Comparison of ENCODE assay signal across 17 cellular contexts in genomic region chr2:20033341-20033740, GRCh38. TPM values are rescaled to one million over a fixed set of nuclear protein-coding genes. Genes with fewer than 3 reads are reported as not detected.
DNase-seq lines count a peak whose midpoint lies in the region; ATAC-seq and TF ChIP-seq lines count a peak whose summit lies in the region.
"Had no signal": no experiment of that assay in that cellular context is flagged by ENCODE, and none has a peak within 500 bp of the region (broad histone marks: within the 10 kb centered on the region; RNA-seq: fewer than 3 reads in every experiment).

No MANE protein-coding gene starts in this region.

- WGBS in heart left ventricle, 4 donors = 61 to 74% (median 67%) methylated on average over 4 of the region's 4 CpGs
- 87 to 93% methylated on average over 4 of the region's 4 CpGs for WGBS in sigmoid colon, 2 donors

- ATAC-seq in heart left ventricle (peak; percentile 30 to 63 (median 54)), left cardiac atrium (no peak), left lung (peak; percentile 81), GM21390 (IDR thresholded peaks at IDR 0.05; ENCODE audit: unreplicated experiment) (no peak)
- ATAC-seq: HCT116 had no signal

- H3K4me1 ChIP-seq in heart left ventricle (peaks cover 0 to 45% (median 23%) of the 10 kb centered on the region in 12 donors), left lung (no peaks in the 10 kb centered on the region), sigmoid colon (peaks cover 0 to 47% (median 46%) of the 10 kb centered on the region in 4 donors)
- H3K4me1 ChIP-seq: Caco-2 had no signal

- peak overlapping the region in 8 of 12 donors; percentile 27 to 63 (median 49) for H3K27ac ChIP-seq in heart left ventricle
- H3K27ac ChIP-seq in left lung = no peak overlapping the region
- peak overlapping the region in 3 of 4 donors; percentile 28 to 54 (median 51) for H3K27ac ChIP-seq in sigmoid colon
- H3K27ac ChIP-seq: C4-2B, HL-60 had no signal

- DNase-seq in heart left ventricle = no peak
- no peak for DNase-seq in left cardiac atrium
- DNase-seq in left lung = no peak
- no peak for DNase-seq in sigmoid colon
- no peak for DNase-seq in retina
- no peak for DNase-seq in NCI-H345 treated with DMSO at 0.1 percent for 48 hours (lab: John Stamatoyannopoulos, UW; ENCODE audit: unreplicated experiment)
- DNase-seq: ACHN; AML-193; Caco-2; CD4-positive, alpha-beta T cell; GOT3; H7; HFFc6 had no signal

- TF ChIP-seq CTCF in heart left ventricle (IDR thresholded peaks at IDR 0.05) (no peak), left lung (IDR thresholded peaks at IDR 0.05) (no peak), sigmoid colon (IDR thresholded peaks at IDR 0.05) (no peak)

- no peak overlapping the region for H3K4me3 ChIP-seq in heart left ventricle
- no peak overlapping the region for H3K4me3 ChIP-seq in left lung
- no peak overlapping the region for H3K4me3 ChIP-seq in sigmoid colon

- TF ChIP-seq EP300 in sigmoid colon (IDR thresholded peaks at IDR 0.05) = no peak

- H3K9me3 ChIP-seq in heart left ventricle (peaks cover 0 to 19% (median 0%) of the 10 kb centered on the region in 12 donors), left lung (no peaks in the 10 kb centered on the region), sigmoid colon (peaks cover 0 to 2% (median 0%) of the 10 kb centered on the region in 4 donors)
- H3K9me3 ChIP-seq: Caco-2 had no signal

- TF ChIP-seq POLR2A in heart left ventricle (IDR thresholded peaks at IDR 0.05) (no peak), sigmoid colon (IDR thresholded peaks at IDR 0.05) (no peak)

- intact Hi-C loops in heart left ventricle (cut with DNase I) (loop anchor here in 1 of 10 donors (5.0 kb wide), 1 partner anchor 39 kb away; no protein-coding TSS in a partner anchor), left cardiac atrium (cut with DNase I) (no loop called here), left lung (cut with DNase I) (no loop called here), sigmoid colon (cut with DNase I) (no loop called here)

- peaks cover 0 to 100% (median 99%) of the 10 kb centered on the region in 9 donors for H3K36me3 ChIP-seq in heart left ventricle
- H3K36me3 ChIP-seq in left lung = peaks cover 4 to 99% of the 10 kb centered on the region in 2 donors
- H3K36me3 ChIP-seq in sigmoid colon = peaks cover 17 to 98% (median 61%) of the 10 kb centered on the region in 4 donors

- H3K27me3 ChIP-seq in heart left ventricle = no peaks in the 10 kb centered on the region
- no peaks in the 10 kb centered on the region for H3K27me3 ChIP-seq in left lung
- no peaks in the 10 kb centered on the region for H3K27me3 ChIP-seq in sigmoid colon

RNA-seq across cellular contexts. Expression of gene LAPTM4A, which starts 18.1 kb away (rescaled TPM):
- total RNA-seq in heart left ventricle (100 to 1,000 TPM; 159 to 241 (median 177) TPM), left cardiac atrium (100 to 1,000 TPM; 185 to 202 TPM), left lung (100 to 1,000 TPM; 220 to 300 TPM), sigmoid colon (100 to 1,000 TPM; 181 to 246 (median 227) TPM)
- polyA plus RNA-seq in heart left ventricle (100 to 1,000 TPM; 107 to 232 TPM), sigmoid colon (100 to 1,000 TPM in 1 of 3 donors, 10 to 100 TPM in 2; 59.2 to 192 (median 62.5) TPM)

RNA-seq across cellular contexts. Expression of gene MATN3, which starts 20.9 kb away (rescaled TPM):
- total RNA-seq in heart left ventricle = under 1 TPM in 5 of 9 donors, not detected in 4; 0.12 to 0.48 (median 0.25) TPM
- polyA plus RNA-seq in heart left ventricle = under 1 TPM; 0.19 to 0.29 TPM
- total RNA-seq in left cardiac atrium = under 1 TPM; 0.29 to 0.52 TPM
- total RNA-seq in left lung = 1 to 10 TPM; 3.7 to 9.1 TPM
- total RNA-seq in sigmoid colon = under 1 TPM; 0.54 to 0.82 (median 0.63) TPM
- polyA plus RNA-seq in sigmoid colon = under 1 TPM in 1 of 3 donors, not detected in 2; 0.32 TPM
- total RNA-seq: CD4-positive, alpha-beta T cell had no signal

RNA-seq across cellular contexts. Expression of gene WDR35, which starts 43.4 kb away (rescaled TPM):
- 1 to 10 TPM; 3.1 to 8.5 (median 5.1) TPM for total RNA-seq in heart left ventricle
- 1 to 10 TPM; 1.1 to 4.8 TPM for polyA plus RNA-seq in heart left ventricle
- 1 to 10 TPM; 3.7 to 6.3 TPM for total RNA-seq in left cardiac atrium
- total RNA-seq in left lung = 1 to 10 TPM; 8.0 to 8.1 TPM
- total RNA-seq in sigmoid colon = 10 to 100 TPM in 3 of 4 donors, 1 to 10 TPM in 1; 7.2 to 15.5 (median 11.9) TPM
- 1 to 10 TPM in 1 of 3 donors, under 1 TPM in 2; 0.46 to 2.2 (median 0.60) TPM for polyA plus RNA-seq in sigmoid colon

Comparison
In these comparisons a context has a peak if more than half of its experiments do, and no peak if none do; other contexts are left out.
1. ATAC-seq: peak in heart left ventricle (4 of 4) and left lung (single experiment); none in left cardiac atrium (0 of 2) and GM21390 (single experiment).
2. H3K27ac ChIP-seq: peak in heart left ventricle (8 of 12) and sigmoid colon (3 of 4); none in left lung (0 of 2).